ENCODE assay signal across 1 cellular context in genomic region chr15:67024322-67024997, GRCh38.
TF ChIP-seq lines count a peak whose summit lies in the region.

No MANE protein-coding gene starts in this region.

TF ChIP-seq in HepG2, 621 proteins besides CTCF, POLR2A, EP300 and RAD21 (continued from another document and continues in another):
- peak; percentile 41; the same call in 1 of the 2 replicates for TF ChIP-seq AHDC1 (CRISPR knock-in tag; IDR thresholded peaks at IDR 0.05; ENCODE audit: borderline replicate concordance)
- TF ChIP-seq TFAP4 (IDR thresholded peaks at IDR 0.05; ENCODE audit: borderline replicate concordance, low read depth): peak; percentile 57; the same call in 1 of the 2 replicates
- TF ChIP-seq ZNF331 (CRISPR knock-in tag; IDR thresholded peaks at IDR 0.05): peak; percentile 39; the same call in 1 of the 2 replicates
- TF ChIP-seq ELK4 (CRISPR knock-in tag; IDR thresholded peaks at IDR 0.05; ENCODE audit: borderline replicate concordance): no peak
- TF ChIP-seq MED1 (CRISPR knock-in tag; IDR thresholded peaks at IDR 0.05): peak; percentile 23; the same call in 1 of the 2 replicates
- TF ChIP-seq ARNT (IDR thresholded peaks at IDR 0.05): no peak
- TF ChIP-seq ZFP82 (CRISPR knock-in tag; IDR thresholded peaks at IDR 0.05; ENCODE audit: borderline replicate concordance): no peak
- TF ChIP-seq PRDM10 (CRISPR knock-in tag; IDR thresholded peaks at IDR 0.05; ENCODE audit: low read depth): peak; percentile 74
- TF ChIP-seq ZIK1 (CRISPR knock-in tag; IDR thresholded peaks at IDR 0.05; ENCODE audit: borderline replicate concordance, low read depth): no peak
- peak; percentile 52; the same call in 1 of the 2 replicates for TF ChIP-seq SOX5 (CRISPR knock-in tag; IDR thresholded peaks at IDR 0.05; ENCODE audit: borderline replicate concordance)
- TF ChIP-seq SNAI1 (CRISPR knock-in tag; IDR thresholded peaks at IDR 0.05; ENCODE audit: borderline replicate concordance): no peak
- TF ChIP-seq ZNF780A (CRISPR knock-in tag; IDR thresholded peaks at IDR 0.05): no peak
- TF ChIP-seq ZHX1 (CRISPR knock-in tag; IDR thresholded peaks at IDR 0.05; ENCODE audit: low read depth): no peak
- peak; percentile 77 for TF ChIP-seq SAP130 (CRISPR knock-in tag; IDR thresholded peaks at IDR 0.05; ENCODE audit: low read depth)
- 0 out of 2 replicates have a peak, but pooled peaks have one; percentile 32 for TF ChIP-seq DPF2 (CRISPR knock-in tag; IDR thresholded peaks at IDR 0.05; ENCODE audit: borderline replicate concordance, low read depth)
- peak; percentile 72 for TF ChIP-seq ARID5B (CRISPR knock-in tag; IDR thresholded peaks at IDR 0.05)
- no peak for TF ChIP-seq CREB3 (CRISPR knock-in tag; IDR thresholded peaks at IDR 0.05)
- no peak for TF ChIP-seq IKZF5 (CRISPR knock-in tag; IDR thresholded peaks at IDR 0.05)
- no peak for TF ChIP-seq REPIN1 (CRISPR knock-in tag; IDR thresholded peaks at IDR 0.05; ENCODE audit: borderline replicate concordance, low read depth)
- TF ChIP-seq ZBTB3 (CRISPR knock-in tag; IDR thresholded peaks at IDR 0.05; ENCODE audit: borderline replicate concordance, low read depth): no peak
- TF ChIP-seq TFDP2 (CRISPR knock-in tag; IDR thresholded peaks at IDR 0.05): no peak
- TF ChIP-seq JUN (CRISPR knock-in tag; IDR thresholded peaks at IDR 0.05): peak; percentile 56; the same call in 1 of the 2 replicates
- peak; percentile 66 for TF ChIP-seq ZNF644 (CRISPR knock-in tag; IDR thresholded peaks at IDR 0.05; ENCODE audit: low read depth)
- no peak for TF ChIP-seq MXD1 (CRISPR knock-in tag; IDR thresholded peaks at IDR 0.05)
- peak; percentile 96 for TF ChIP-seq JUND (CRISPR knock-in tag; IDR thresholded peaks at IDR 0.05)
- TF ChIP-seq ATF4 (CRISPR knock-in tag; IDR thresholded peaks at IDR 0.05): peak in 1 of 2 experiments; percentile 77; a peak in 2 of 4 replicates
